ENCODE assay signal across 8 cellular contexts in the genomic region with DNA sequence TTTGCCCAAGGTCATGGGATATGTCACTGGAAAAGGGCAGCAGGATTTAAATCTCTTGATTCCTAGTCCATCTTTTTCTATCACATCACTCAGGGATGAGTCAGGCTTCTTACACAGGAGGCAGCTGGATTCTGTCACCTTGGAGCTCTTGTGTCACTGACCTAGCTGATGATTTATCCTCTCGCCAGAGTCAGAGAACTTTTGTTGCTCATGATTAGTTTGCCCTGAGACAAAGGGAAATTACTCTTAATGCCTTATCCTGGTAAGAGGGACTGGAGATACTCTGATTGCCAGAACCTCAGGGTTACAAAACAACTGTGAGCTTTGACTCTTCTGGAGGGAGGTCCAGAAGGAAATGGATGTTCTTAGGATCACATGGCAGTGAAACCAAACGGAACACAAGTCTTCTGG. TPM values are rescaled to one million over a fixed set of nuclear protein-coding genes. Genes with fewer than 3 reads are reported as not detected.
DNase-seq lines count a peak whose midpoint lies in the region; ATAC-seq lines count a peak whose summit lies in the region.

No MANE protein-coding gene starts in this region.

- DNase-seq in EH (ENCODE audit: low read depth): peak; percentile 89
- DNase-seq in RPMI7951 (ENCODE audit: low read depth): peak; percentile 88
- DNase-seq in fibroblast of the conjunctiva (ENCODE audit: low read depth): peak; percentile 65
- DNase-seq in pulmonary artery endothelial cell (ENCODE audit: low read depth, low spot score): peak; percentile 43
- no peak for DNase-seq in NCI-H526 treated with DMSO at 0.1 percent for 48 hours (lab: John Stamatoyannopoulos, UW)
- no peak for DNase-seq in 8988T
- no peak for DNase-seq in NCI-H2196 (lab: John Stamatoyannopoulos, UW; ENCODE audit: unreplicated experiment)

- ATAC-seq in HG02610 (IDR thresholded peaks at IDR 0.05; ENCODE audit: unreplicated experiment): no peak

RNA-seq across cellular contexts. Expression of gene COA4, which starts 10.1 kb away (rescaled TPM):
- 143 and 159 TPM in 2 replicates for total RNA-seq in RPMI7951 (2014; rRNA removed; shearing (Covaris generic))
- total RNA-seq in pulmonary artery endothelial cell: 76.2 and 82.0 TPM in 2 replicates

RNA-seq across cellular contexts. Expression of gene PAAF1, which starts 10.2 kb away (rescaled TPM):
- 10.6 and 18.1 TPM in 2 replicates for total RNA-seq in RPMI7951 (2014; rRNA removed; shearing (Covaris generic))
- total RNA-seq in pulmonary artery endothelial cell: 9.7 and 12.7 TPM in 2 replicates

Comparison
In these comparisons a context has a peak if more than half of its experiments do, and no peak if none do; other contexts are left out.
1. DNase-seq: peak in EH (single experiment), RPMI7951 (single experiment), fibroblast of the conjunctiva (single experiment) and pulmonary artery endothelial cell (single experiment); none in NCI-H526 treated with DMSO at 0.1 percent for 48 hours (single experiment), 8988T (single experiment) and NCI-H2196 (single experiment).